21 cellular contexts compared by ENCODE assay signal in the genomic region with DNA sequence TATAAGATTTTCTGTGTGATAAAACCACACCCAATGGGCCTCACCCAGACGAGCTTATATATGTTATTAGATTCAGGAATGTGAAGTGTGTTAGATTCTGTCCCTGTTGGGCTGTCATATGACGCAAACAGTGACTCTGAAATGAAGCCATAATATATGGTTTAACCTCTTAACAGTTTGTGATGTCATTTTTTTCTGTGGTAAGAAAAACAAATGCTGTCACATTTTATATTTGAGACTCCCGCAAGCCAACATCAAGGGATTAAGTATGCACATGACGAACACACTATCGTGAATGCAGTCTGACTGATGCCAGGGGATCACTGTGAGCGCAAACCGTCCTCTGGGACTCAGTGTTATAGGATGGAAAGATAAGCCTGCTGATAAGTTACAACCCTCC.
"Had no signal": no experiment of that assay in that cellular context is flagged by ENCODE, and none has a peak within 500 bp of the region (broad histone marks: within the 10 kb centered on the region; RNA-seq: fewer than 3 reads in every experiment).

No MANE protein-coding gene starts in this region.

- H3K9me3 ChIP-seq: esophagus squamous epithelium, neutrophil, ovary, uterus had no signal

- H3K4me3 ChIP-seq: esophagus squamous epithelium, lung, ovary, uterus had no signal

- H3K27ac ChIP-seq: epithelial cell of prostate, esophagus squamous epithelium, foreskin keratinocyte, neutrophil, ovary, uterus had no signal

- H3K4me1 ChIP-seq: foreskin keratinocyte, uterus had no signal

- H3K27me3 ChIP-seq: ovary, uterus had no signal

- H3K36me3 ChIP-seq: esophagus squamous epithelium, neutrophil, ovary, uterus had no signal

- ATAC-seq: effector memory CD8-positive, alpha-beta T cell; foreskin keratinocyte; left cardiac atrium; left ventricle myocardium superior; naive thymus-derived CD4-positive, alpha-beta T cell had no signal

- DNase-seq: cerebellar nuclear complex; effector memory CD8-positive, alpha-beta T cell; esophagus squamous epithelium; foreskin keratinocyte; immature natural killer cell; kidney; left cardiac atrium; left ventricle myocardium superior; mesenchymal stem cell; midbrain; naive thymus-derived CD4-positive, alpha-beta T cell; nephron progenitor cell; ovary; small intestine; stimulated activated CD4-positive, alpha-beta T cell treated with anti-CD3 and anti-CD28 coated beads, Interleukin-12 subunit alpha, Interleukin-12 subunit beta, amount 100 ng/mL, for 4 hours; stimulated activated naive CD4-positive, alpha-beta T cell treated with Interleukin-2 at 50 U/mL for 16 hours; trophoblast cell; uterus had no signal
